In genomic region chr1:9929431-9930385, GRCh38 we compare ENCODE assay signal across 1 cellular context.
TF ChIP-seq lines count a peak whose summit lies in the region.

No MANE protein-coding gene starts in this region.

TF ChIP-seq in SK-N-SH treated with all-trans-retinoic acid at 6 μM for 48 hours, 23 proteins besides CTCF, POLR2A, EP300 and RAD21 (continued from another document):
- TF ChIP-seq CSRNP3 (CRISPR knock-in tag; IDR thresholded peaks at IDR 0.05): no peak
- no peak for TF ChIP-seq TOX (CRISPR knock-in tag; IDR thresholded peaks at IDR 0.05; ENCODE audit: borderline replicate concordance)
- no peak for TF ChIP-seq ISL1 (CRISPR knock-in tag; IDR thresholded peaks at IDR 0.05)
- no peak for TF ChIP-seq ZNF70 (CRISPR knock-in tag; IDR thresholded peaks at IDR 0.05)
- TF ChIP-seq CSDC2 (CRISPR knock-in tag; IDR thresholded peaks at IDR 0.05): no peak
- TF ChIP-seq PPARA (CRISPR knock-in tag; IDR thresholded peaks at IDR 0.05; ENCODE audit: borderline replicate concordance): no peak
- TF ChIP-seq ZNF565 (CRISPR knock-in tag; conservative IDR thresholded peaks at IDR 0.05; ENCODE audit: low read depth): no peak
- TF ChIP-seq ZC3H10 (CRISPR knock-in tag; IDR thresholded peaks at IDR 0.05): no peak
- TF ChIP-seq POU6F1 (CRISPR knock-in tag; IDR thresholded peaks at IDR 0.05; ENCODE audit: borderline replicate concordance, low read depth): no peak
- TF ChIP-seq ZNF8 (CRISPR knock-in tag; IDR thresholded peaks at IDR 0.05): no peak
- TF ChIP-seq PATZ1 (CRISPR knock-in tag; IDR thresholded peaks at IDR 0.05; ENCODE audit: borderline replicate concordance): no peak
